In genomic region chr12:14238224-14238792, GRCh38 we compare ENCODE assay signal across 8 cellular contexts.
DNase-seq lines count a peak whose midpoint lies in the region; ATAC-seq and TF ChIP-seq lines count a peak whose summit lies in the region.

No MANE protein-coding gene starts in this region.

- H3K4me1 ChIP-seq in OCI-LY7 (ENCODE audit: insufficient read depth, low read length, poor library complexity, severe bottlenecking) (peaks cover 29% of the 10 kb centered on the region), ovary (ENCODE audit: insufficient read depth) (no peaks in the 10 kb centered on the region)

- no peak for TF ChIP-seq EP300 in ovary (IDR thresholded peaks at IDR 0.05)

- no peak for ATAC-seq in GM18873 (IDR thresholded peaks at IDR 0.05; ENCODE audit: low FRiP score, unreplicated experiment)

- peak overlapping the region; percentile 83; the same call in 1 of the 2 replicates for H3K4me2 ChIP-seq in OCI-LY7 (ENCODE audit: low read length)

- H3K4me3 ChIP-seq in OCI-LY7 (ENCODE audit: low read depth, low read length, poor library complexity, severe bottlenecking) (no peak overlapping the region), epithelial cell of esophagus (ENCODE audit: low read length) (no peak overlapping the region), ovary (no peak overlapping the region)

- CTCF ChIA-PET in OCI-LY7 (lab: Charles Lee; ENCODE audit: unreplicated experiment), result interaction anchor here (0.5 to 2.2 kb wide), 5 partner anchors 18 to 600 kb away, joined by 3 to 7 read pairs (median 3); partner anchors contain the start of gene ATF7IP

- H3K27ac ChIP-seq in OCI-LY7 (ENCODE audit: low read depth, low read length, poor library complexity, severe bottlenecking), result no peak overlapping the region
- no peak overlapping the region for H3K27ac ChIP-seq in ovary

- no peaks in the 10 kb centered on the region for H3K9me2 ChIP-seq in OCI-LY7 (ENCODE audit: insufficient read depth, low read length)

- WGBS in ovary, 3 donors, result 45 to 52% (median 50%) methylated on average over 8 of the region's 8 CpGs

- no peaks in the 10 kb centered on the region for H3K79me2 ChIP-seq in OCI-LY7 (ENCODE audit: insufficient read depth, low read depth, low read length)

- BruUV-seq in OCI-LY7 (replicated peaks; lab: Mats Ljungman, UMichigan), result no TSS peak

- intact Hi-C loops in OCI-LY7 (cut with micrococcal nuclease; ENCODE audit: unreplicated experiment) (loop anchor here (1.0 to 5.0 kb wide), 8 partner anchors 51 to 479 kb away; no protein-coding TSS in a partner anchor), ovary (cut with DNase I) (loop anchor here in 2 of 4 donors (5.0 to 10.0 kb wide), 3 partner anchors 424 to 766 kb away; no protein-coding TSS in a partner anchor)

- no peaks in the 10 kb centered on the region for H4K20me1 ChIP-seq in OCI-LY7 (ENCODE audit: insufficient read depth, low read length)

- DNase-seq in NCI-H82 (lab: John Stamatoyannopoulos, UW) (peak; percentile 42), NCI-H82 treated with DMSO at 0.1 percent for 48 hours (lab: John Stamatoyannopoulos, UW; ENCODE audit: unreplicated experiment) (no peak), OCI-LY7 (ENCODE audit: low spot score) (peak; percentile 61), epithelial cell of esophagus (ENCODE audit: low read depth) (peak; percentile 52), ovary (no peak), hepatic stellate cell (ENCODE audit: low spot score) (no peak)
- DNase-seq in stimulated activated CD4-positive, alpha-beta T cell treated with anti-CD3 and anti-CD28 coated beads, Interleukin-2, amount 100 ng/mL, for 24 hours, result no peak

- POLR2A ChIA-PET in OCI-LY7 (lab: Charles Lee), result interaction anchor here (0.6 to 1.6 kb wide), 13 partner anchors 17 to 429 kb away, joined by 3 to 6 read pairs (median 3); no protein-coding TSS in a partner anchor

- no peak for TF ChIP-seq POLR2A in ovary (IDR thresholded peaks at IDR 0.05)

- H2AFZ ChIP-seq in OCI-LY7 (ENCODE audit: low read length), result no peak overlapping the region

- H3K27me3 ChIP-seq in ovary, result no peaks in the 10 kb centered on the region

- peak; percentile 96 for TF ChIP-seq CTCF in OCI-LY7 (conservative IDR thresholded peaks at IDR 0.05; ENCODE audit: low read length)
- TF ChIP-seq CTCF in epithelial cell of esophagus (IDR thresholded peaks at IDR 0.05; ENCODE audit: insufficient read depth, low read depth, low read length, missing control alignments), result peak; percentile 54
- peak in 2 of 3 donors; percentile 52 to 75 for TF ChIP-seq CTCF in ovary (IDR thresholded peaks at IDR 0.05)

- peaks cover 8% of the 10 kb centered on the region for H3K9me3 ChIP-seq in OCI-LY7 (ENCODE audit: low read length)
- no peaks in the 10 kb centered on the region for H3K9me3 ChIP-seq in ovary

- H3K36me3 ChIP-seq in OCI-LY7 (ENCODE audit: insufficient read depth, low read length) (no peaks in the 10 kb centered on the region; the same call in 1 of the 2 replicates), ovary (no peaks in the 10 kb centered on the region)

Comparison
In these comparisons a context has a peak if more than half of its experiments do, and no peak if none do; other contexts are left out.
1. DNase-seq: peak in NCI-H82 (single experiment), OCI-LY7 (single experiment) and epithelial cell of esophagus (single experiment); none in NCI-H82 treated with DMSO at 0.1 percent for 48 hours (single experiment), ovary (0 of 5), stimulated activated CD4-positive, alpha-beta T cell treated with anti-CD3 and anti-CD28 coated beads, Interleukin-2, amount 100 ng/mL, for 24 hours (0 of 2) and hepatic stellate cell (single experiment).
2. Peak in every context shown above with its lines, with median percentiles within 50 percentile points of each other: CTCF ChIP-seq.